Comparison of ENCODE assay signal across 8 cellular contexts in genomic region chr5:154849791-154850201, GRCh38. TPM values are rescaled to one million over a fixed set of nuclear protein-coding genes. Genes with fewer than 3 reads are reported as not detected.
DNase-seq lines count a peak whose midpoint lies in the region; FAIRE-seq and TF ChIP-seq lines count a peak whose summit lies in the region.

No MANE protein-coding gene starts in this region.

- peak overlapping the region; percentile 48; the same call in 1 of the 2 replicates for H3K9ac ChIP-seq in SK-N-SH

- H3K9me3 ChIP-seq in SK-N-SH (no peaks in the 10 kb centered on the region), neutrophil (no peaks in the 10 kb centered on the region), A673 (ENCODE audit: low read depth, low read length, poor library complexity, severe bottlenecking) (no peaks in the 10 kb centered on the region)

- POLR2A ChIA-PET in SK-N-SH (lab: Yijun Ruan, JAX) (interaction anchor here (1.5 kb wide), 1 partner anchor 15 kb away, joined by 7 read pairs; no protein-coding TSS in a partner anchor), A673 (lab: Charles Lee; ENCODE audit: low non-redundant PET) (no interaction called here)

- no peaks in the 10 kb centered on the region for H3K9me2 ChIP-seq in SK-N-SH

- H3K4me2 ChIP-seq in SK-N-SH = peak overlapping the region; percentile 73; the same call in 1 of the 2 replicates

- no peak for TF ChIP-seq RAD21 in SK-N-SH (IDR thresholded peaks at IDR 0.05; ENCODE audit: low read length)

- H3K27me3 ChIP-seq in SK-N-SH (ENCODE audit: insufficient read depth) (no peaks in the 10 kb centered on the region), neutrophil (no peaks in the 10 kb centered on the region), A673 (replicated peaks; ENCODE audit: insufficient read depth, low read depth, low read length, poor library complexity) (no peaks in the 10 kb centered on the region)

- H3K4me3 ChIP-seq in AG10803 (ENCODE audit: low read length) = peak overlapping the region; percentile 76
- H3K4me3 ChIP-seq in SK-N-SH (ENCODE audit: low read depth in 2 of 2, low read length in 1 of 2) = peak overlapping the region; percentile 50 to 59
- no peak overlapping the region for H3K4me3 ChIP-seq in neutrophil (ENCODE audit: low read depth in 1 of 2, low read length in 1 of 2)
- H3K4me3 ChIP-seq in A673 (ENCODE audit: low read depth, low read length, poor library complexity, severe bottlenecking) = no peak overlapping the region

- BruUV-seq in A673 (replicated peaks; lab: Mats Ljungman, UMichigan) = no TSS peak

- no peaks in the 10 kb centered on the region for H3K79me2 ChIP-seq in SK-N-SH (ENCODE audit: insufficient read depth)

- peaks cover 11% of the 10 kb centered on the region for H3F3A ChIP-seq in SK-N-SH (replicated peaks; ENCODE audit: insufficient read depth)

- TF ChIP-seq EP300 in SK-N-SH (IDR thresholded peaks at IDR 0.05; ENCODE audit: borderline replicate concordance in 1 of 2, low read depth in 1 of 2, low read length in 1 of 2) = no peak

- 78% methylated on average over 2 of the region's 2 CpGs for WGBS in SK-N-SH (ENCODE audit: low lambda C conversion rate)

- FAIRE-seq in GM19239 (lab: Jason Lieb, UNC) = no peak

- DNase-seq in AG10803 (ENCODE audit: low read depth) (peak; percentile 58), SK-N-SH (no peak), fibroblast of peridontal ligament (ENCODE audit: extremely low read depth) (peak; percentile 46), A673 (ENCODE audit: low spot score) (no peak), GM10266 (ENCODE audit: extremely low spot score) (no peak), GM19239 (ENCODE audit: insufficient read length, low spot score) (no peak), DMS 273 (lab: John Stamatoyannopoulos, UW; ENCODE audit: unreplicated experiment) (no peak)

- H3K36me3 ChIP-seq in SK-N-SH (replicated peaks in 1 of 2; ENCODE audit: control insufficient read depth in 1 of 2, insufficient read depth in 2 of 2, low read length in 1 of 2) (no peaks in the 10 kb centered on the region), neutrophil (no peaks in the 10 kb centered on the region), A673 (ENCODE audit: insufficient read depth, low read length, poor library complexity, severe bottlenecking) (no peaks in the 10 kb centered on the region)

- peak overlapping the region; percentile 92; the same call in 1 of the 2 replicates for H2AFZ ChIP-seq in SK-N-SH (ENCODE audit: low read depth)

- H3K4me1 ChIP-seq in SK-N-SH (ENCODE audit: control insufficient read depth in 1 of 2, insufficient read depth in 2 of 2, low read depth in 1 of 2, low read length in 1 of 2) = peaks cover 9 to 14% of the 10 kb centered on the region in 2 experiments; a peak in 3 of 4 replicates
- H3K4me1 ChIP-seq in neutrophil (ENCODE audit: control insufficient read depth in 1 of 2, insufficient read depth in 1 of 2, low read depth in 1 of 2, low read length in 1 of 2) = peaks cover 18 to 19% of the 10 kb centered on the region in 2 experiments
- H3K4me1 ChIP-seq in A673 (ENCODE audit: insufficient read depth, low read length, poor library complexity, severe bottlenecking) = no peaks in the 10 kb centered on the region

- intact Hi-C loops in A673 (cut with micrococcal nuclease; ENCODE audit: unreplicated experiment) = no loop called here

- H4K20me1 ChIP-seq in SK-N-SH (ENCODE audit: insufficient read depth) = no peaks in the 10 kb centered on the region

- H3K27ac ChIP-seq in SK-N-SH (ENCODE audit: low read depth in 2 of 2, low read length in 1 of 2) (peak overlapping the region; percentile 26 to 77; a peak in 3 of 4 replicates), neutrophil (peak overlapping the region; percentile 55), A673 (ENCODE audit: low read depth, low read length, poor library complexity, severe bottlenecking) (no peak overlapping the region)

- CTCF ChIA-PET in SK-N-SH (lab: Yijun Ruan, JAX) (no interaction called here), A673 (lab: Charles Lee) (no interaction called here)

- peak; percentile 37; the same call in 1 of the 2 replicates for TF ChIP-seq CTCF in AG10803 (conservative IDR thresholded peaks at IDR 0.05; ENCODE audit: low read length)
- no peak for TF ChIP-seq CTCF in SK-N-SH (IDR thresholded peaks at IDR 0.05)
- no peak for TF ChIP-seq CTCF in neutrophil (IDR thresholded peaks at IDR 0.05)
- no peak for TF ChIP-seq CTCF in A673 (conservative IDR thresholded peaks at IDR 0.05; ENCODE audit: low read depth, low read length)
- TF ChIP-seq CTCF in GM10266 (IDR thresholded peaks at IDR 0.05; ENCODE audit: control insufficient read depth, insufficient read depth, low read depth, missing control alignments) = no peak

TF ChIP-seq in SK-N-SH, 30 proteins besides CTCF, POLR2A, EP300 and RAD21:
- TF ChIP-seq GABPA (IDR thresholded peaks at IDR 0.05; ENCODE audit: low read depth) (no peak), RXRA (IDR thresholded peaks at IDR 0.05; ENCODE audit: borderline replicate concordance, low read depth) (no peak), TEAD4 (IDR thresholded peaks at IDR 0.05; ENCODE audit: borderline replicate concordance, insufficient read depth) (no peak), MAX (IDR thresholded peaks at IDR 0.05; ENCODE audit: low read depth) (no peak), RCOR1 (IDR thresholded peaks at IDR 0.05; ENCODE audit: low read length) (no peak), SMC3 (IDR thresholded peaks at IDR 0.05; ENCODE audit: low read depth, low read length) (no peak), FOXM1 (IDR thresholded peaks at IDR 0.05; ENCODE audit: low read depth) (no peak)

RNA-seq across cellular contexts. Expression of gene FAXDC2, which starts 0.6 kb away (rescaled TPM):
- 6.0 and 8.4 TPM in 2 replicates for polyA plus RNA-seq in SK-N-SH (2012; rRNA removed)
- 4.1 and 5.2 TPM in 2 replicates for polyA plus RNA-seq in SK-N-SH (2012; cell fraction: cytosol; rRNA removed)
- 5.5 and 9.9 TPM in 2 replicates for polyA plus RNA-seq in SK-N-SH (2012; cell fraction: nucleus; rRNA removed)
- total RNA-seq in A673 (2021) = 0.44 TPM in 1 of 2 replicates, not detected in the other

RNA-seq across cellular contexts. Expression of gene CNOT8, which starts 8.6 kb away (rescaled TPM):
- 45.3 and 51.5 TPM in 2 replicates for polyA plus RNA-seq in SK-N-SH (2012; rRNA removed)
- polyA plus RNA-seq in SK-N-SH (2012; cell fraction: cytosol; rRNA removed) = 48.2 and 52.3 TPM in 2 replicates
- 36.9 and 44.6 TPM in 2 replicates for polyA plus RNA-seq in SK-N-SH (2012; cell fraction: nucleus; rRNA removed)
- total RNA-seq in A673 (2021) = 45.2 and 50.2 TPM in 2 replicates

Comparison
In these comparisons a context has a peak if more than half of its experiments do, and no peak if none do; other contexts are left out.
1. DNase-seq: peak in AG10803 (single experiment) and fibroblast of peridontal ligament (single experiment); none in SK-N-SH (single experiment), A673 (single experiment), GM10266 (single experiment), GM19239 (single experiment) and DMS 273 (single experiment).
2. H3K4me3 ChIP-seq: peak in AG10803 (single experiment) and SK-N-SH (2 of 2); none in neutrophil (0 of 2) and A673 (single experiment).